8 cellular contexts compared by ENCODE assay signal in genomic region chr6:95364016-95364604, GRCh38.
DNase-seq lines count a peak whose midpoint lies in the region; ATAC-seq and TF ChIP-seq lines count a peak whose summit lies in the region.

No MANE protein-coding gene starts in this region.

- H3K36me3 ChIP-seq in Caco-2 (ENCODE audit: control insufficient read depth, insufficient read depth, low read length), result no peaks in the 10 kb centered on the region

- TF ChIP-seq CTCF in Caco-2 (IDR thresholded peaks at IDR 0.05; ENCODE audit: insufficient read depth in 1 of 2, low read depth in 1 of 2, low read length in 1 of 2, severe bottlenecking in 1 of 2, unreplicated experiment in 1 of 2) (peak; percentile 26 to 38), epithelial cell of proximal tubule (conservative IDR thresholded peaks at IDR 0.05; ENCODE audit: low read depth, low read length) (peak; percentile 52), type B pancreatic cell (conservative IDR thresholded peaks at IDR 0.05) (peak; percentile 79), CD14-positive monocyte (IDR thresholded peaks at IDR 0.05) (no peak)

- CTCF ChIA-PET in Caco-2 (lab: Charles Lee), result no interaction called here

- no peaks in the 10 kb centered on the region for H3K9me3 ChIP-seq in Caco-2

- H3K36me3 Mint-ChIP-seq in Caco-2 (ENCODE audit: insufficient read depth, unreplicated experiment) (no peaks in the 10 kb centered on the region), type B pancreatic cell (no peaks in the 10 kb centered on the region), CD14-positive monocyte (no peaks in the 10 kb centered on the region)

- H3K9me3 Mint-ChIP-seq in Caco-2 (ENCODE audit: unreplicated experiment), result no peaks in the 10 kb centered on the region
- no peaks in the 10 kb centered on the region for H3K9me3 Mint-ChIP-seq in type B pancreatic cell
- H3K9me3 Mint-ChIP-seq in CD14-positive monocyte, result no peaks in the 10 kb centered on the region

- DNase-seq in Caco-2 (no peak), NCI-H69 (lab: John Stamatoyannopoulos, UW) (peak; percentile 71), epithelial cell of proximal tubule (ENCODE audit: low read depth) (no peak), type B pancreatic cell (ENCODE audit: extremely low spot score, unreplicated experiment) (no peak), CD14-positive monocyte (ENCODE audit: low spot score) (no peak)
- DNase-seq in activated naive CD4-positive, alpha-beta T cell (lab: John Stamatoyannopoulos, UW), result no peak

- no peaks in the 10 kb centered on the region for H3K27me3 ChIP-seq in Caco-2 (replicated peaks; ENCODE audit: control insufficient read depth, insufficient read depth, low read length)

- no peak overlapping the region for H3K27ac Mint-ChIP-seq in Caco-2 (ENCODE audit: unreplicated experiment)
- no peak overlapping the region for H3K27ac Mint-ChIP-seq in type B pancreatic cell
- H3K27ac Mint-ChIP-seq in CD14-positive monocyte, result no peak overlapping the region

- H3K4me1 ChIP-seq in Caco-2, result peaks cover 9% of the 10 kb centered on the region

- H3K4me3 ChIP-seq in Caco-2 (ENCODE audit: low read depth, low read length), result no peak overlapping the region
- no peak overlapping the region for H3K4me3 ChIP-seq in epithelial cell of proximal tubule (ENCODE audit: low read depth, low read length)

- intact Hi-C loops in Caco-2 (cut with micrococcal nuclease; ENCODE audit: unreplicated experiment), result loop anchor here (1.0 to 5.0 kb wide), 5 partner anchors 67 to 1101 kb away; no protein-coding TSS in a partner anchor
- intact Hi-C loops in CD14-positive monocyte (cut with micrococcal nuclease), result no loop called here

- POLR2A ChIA-PET in Caco-2 (lab: Charles Lee), result no interaction called here

- no peak overlapping the region for H3K4me3 Mint-ChIP-seq in Caco-2 (ENCODE audit: unreplicated experiment)
- no peak overlapping the region for H3K4me3 Mint-ChIP-seq in type B pancreatic cell
- H3K4me3 Mint-ChIP-seq in CD14-positive monocyte, result no peak overlapping the region

- H3K27me3 Mint-ChIP-seq in Caco-2 (ENCODE audit: insufficient read depth, unreplicated experiment) (no peaks in the 10 kb centered on the region), type B pancreatic cell (no peaks in the 10 kb centered on the region), CD14-positive monocyte (ENCODE audit: low read depth in 3 of 3) (peaks cover 0 to 2% (median 0%) of the 10 kb centered on the region in 3 donors)

- ATAC-seq in GM19372 (IDR thresholded peaks at IDR 0.05; ENCODE audit: low read depth, unreplicated experiment) (peak; percentile 68), HG03342 (IDR thresholded peaks at IDR 0.05; ENCODE audit: unreplicated experiment) (peak; percentile 91)

- H3K4me1 Mint-ChIP-seq in Caco-2 (ENCODE audit: low read depth, unreplicated experiment) (peaks cover 12% of the 10 kb centered on the region), type B pancreatic cell (ENCODE audit: unreplicated experiment) (no peaks in the 10 kb centered on the region), CD14-positive monocyte (no peaks in the 10 kb centered on the region)

- BruUV-seq in Caco-2 (replicated peaks; lab: Mats Ljungman, UMichigan), result no TSS peak
